ENCODE assay signal across 1 cellular context in the genomic region with DNA sequence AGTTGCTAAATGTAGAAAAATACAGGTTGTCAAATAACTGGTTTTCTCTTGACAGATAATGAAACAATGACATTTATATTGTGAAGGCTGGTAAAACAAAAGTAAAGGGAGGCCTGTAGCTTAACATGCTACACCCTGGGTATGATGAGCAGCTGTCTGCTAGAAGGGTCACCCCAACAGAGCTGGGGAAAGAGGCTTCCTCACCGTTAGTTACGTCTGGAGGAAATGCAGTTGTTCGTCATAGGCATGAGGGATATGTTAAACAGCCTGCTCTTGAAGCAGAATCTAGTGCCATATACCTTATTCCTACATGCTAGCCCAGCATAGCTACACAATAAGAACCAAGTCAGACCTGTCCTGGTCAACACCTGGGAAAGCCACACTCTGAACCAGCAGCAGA.
TF ChIP-seq lines count a peak whose summit lies in the region.

No MANE protein-coding gene starts in this region.

TF ChIP-seq in HepG2, 621 proteins besides CTCF, POLR2A, EP300 and RAD21:
- TF ChIP-seq PHF5A (CRISPR knock-in tag; IDR thresholded peaks at IDR 0.05; ENCODE audit: low read depth, unreplicated experiment) (no peak), SCMH1 (CRISPR knock-in tag; IDR thresholded peaks at IDR 0.05; ENCODE audit: borderline replicate concordance) (no peak), ZNF841 (CRISPR knock-in tag; IDR thresholded peaks at IDR 0.05; ENCODE audit: borderline replicate concordance) (no peak)
